In genomic region chr9:82129708-82130107, GRCh38 we compare ENCODE assay signal across 28 cellular contexts.
DNase-seq lines count a peak whose midpoint lies in the region; ATAC-seq and TF ChIP-seq lines count a peak whose summit lies in the region.
"Had no signal": no experiment of that assay in that cellular context is flagged by ENCODE, and none has a peak within 500 bp of the region (broad histone marks: within the 10 kb centered on the region; RNA-seq: fewer than 3 reads in every experiment).

No MANE protein-coding gene starts in this region.

- no peak overlapping the region for H3K9ac ChIP-seq in mammary epithelial cell (ENCODE audit: insufficient read depth, low read length)

- H3K36me3 Mint-ChIP-seq in MCF 10A (ENCODE audit: insufficient read depth, unreplicated experiment), result no peaks in the 10 kb centered on the region
- H3K36me3 Mint-ChIP-seq in naive B cell, result no peaks in the 10 kb centered on the region
- H3K36me3 Mint-ChIP-seq in CD4-positive, alpha-beta T cell (ENCODE audit: low read depth), result no peaks in the 10 kb centered on the region
- H3K36me3 Mint-ChIP-seq: CD14-positive monocyte had no signal

- peak overlapping the region; percentile 54 for H3K27ac Mint-ChIP-seq in MCF 10A (ENCODE audit: low read depth, unreplicated experiment)
- H3K27ac Mint-ChIP-seq in naive B cell, result peak overlapping the region; percentile 44 to 96 (median 90)
- H3K27ac Mint-ChIP-seq in CD4-positive, alpha-beta T cell, result no peak overlapping the region
- H3K27ac Mint-ChIP-seq: GM23338, HFFc6 had no signal

- H3K27me3 ChIP-seq in mammary epithelial cell (ENCODE audit: insufficient read depth, low read length) (no peaks in the 10 kb centered on the region), brain microvascular endothelial cell (replicated peaks) (no peaks in the 10 kb centered on the region)
- H3K27me3 ChIP-seq in CD4-positive, alpha-beta T cell (ENCODE audit: control insufficient read depth, insufficient read depth, low read length), result no peaks in the 10 kb centered on the region
- H3K27me3 ChIP-seq: BE2C, SJSA1 had no signal

- no peak overlapping the region for H2AFZ ChIP-seq in mammary epithelial cell (ENCODE audit: low read depth, low read length)
- H2AFZ ChIP-seq: GM23338, PC-9 had no signal

- H3K4me3 Mint-ChIP-seq in MCF 10A (ENCODE audit: unreplicated experiment) (no peak overlapping the region), naive B cell (peak overlapping the region in 1 of 8 donors; percentile 4)
- no peak overlapping the region for H3K4me3 Mint-ChIP-seq in CD4-positive, alpha-beta T cell
- H3K4me3 Mint-ChIP-seq: CD14-positive monocyte, GM23338, HFFc6 had no signal

- intact Hi-C loops in MCF 10A (cut with micrococcal nuclease), result no loop called here
- intact Hi-C loops in mammary epithelial cell (cut with micrococcal nuclease), result no loop called here
- intact Hi-C loops in CD4-positive, alpha-beta T cell (cut with DNase I, micrococcal nuclease), result no loop called here

- WGBS in mammary epithelial cell (ENCODE audit: low coverage, missing lambda C conversion rate), result 76% methylated on average over 3 of the region's 3 CpGs

- H3K4me3 ChIP-seq in mammary epithelial cell (replicated peaks in 1 of 3; ENCODE audit: insufficient read depth in 1 of 3, low read depth in 2 of 3, low read length in 3 of 3) (no peak overlapping the region), brain microvascular endothelial cell (ENCODE audit: low read depth, low read length) (no peak overlapping the region)
- H3K4me3 ChIP-seq: GM23338, HAP-1, PC-9, SJSA1 had no signal

- H3K36me3 ChIP-seq in mammary epithelial cell (ENCODE audit: insufficient read depth, low read length), result no peaks in the 10 kb centered on the region
- no peaks in the 10 kb centered on the region for H3K36me3 ChIP-seq in brain microvascular endothelial cell (replicated peaks)
- H3K36me3 ChIP-seq: BE2C, HAP-1, SJSA1 had no signal

- H3K4me2 ChIP-seq in mammary epithelial cell (ENCODE audit: insufficient read depth, low read depth, low read length), result no peak overlapping the region
- H3K4me2 ChIP-seq: GM23338, PC-9 had no signal

- peak; percentile 12 for DNase-seq in MCF 10A (ENCODE audit: unreplicated experiment)
- no peak for DNase-seq in mammary epithelial cell
- DNase-seq in brain microvascular endothelial cell, result peak; percentile 28
- no peak for DNase-seq in naive B cell
- DNase-seq in ecto neural progenitor cell (ENCODE audit: low spot score), result no peak
- DNase-seq in NCI-H1694 (lab: John Stamatoyannopoulos, UW), result no peak
- no peak for DNase-seq in CD4-positive, alpha-beta T cell
- DNase-seq: BE2C, Calu3, DMS79 treated with DMSO at 0.1 percent for 48 hours, GF-D8, HFFc6, KG1, NCI-H1048, NCI-H1417, NCI-H1694 treated with DMSO at 0.1 percent for 48 hours, NCI-H2081, NCI-H2171, NCI-H524, NCI-H774, Right ventricle myocardium superior had no signal

- no peaks in the 10 kb centered on the region for H3K9me3 ChIP-seq in mammary epithelial cell (replicated peaks; ENCODE audit: insufficient read depth, low read length)
- no peaks in the 10 kb centered on the region for H3K9me3 ChIP-seq in CD4-positive, alpha-beta T cell (ENCODE audit: control insufficient read depth, low read length)
- H3K9me3 ChIP-seq: BE2C, HAP-1, SJSA1 had no signal

- H3K4me1 ChIP-seq in mammary epithelial cell (ENCODE audit: insufficient read depth, low read length), result no peaks in the 10 kb centered on the region
- H3K4me1 ChIP-seq: BE2C, HAP-1 had no signal

- no peak for TF ChIP-seq CTCF in MCF 10A (IDR thresholded peaks at IDR 0.05; ENCODE audit: unreplicated experiment)
- TF ChIP-seq CTCF in mammary epithelial cell (conservative IDR thresholded peaks at IDR 0.05 in 1 of 2, IDR thresholded peaks at IDR 0.05 in 1 of 2; ENCODE audit: extremely low read depth in 1 of 2, insufficient read depth in 1 of 2, low read depth in 1 of 2, low read length in 2 of 2), result no peak
- no peak for TF ChIP-seq CTCF in brain microvascular endothelial cell (IDR thresholded peaks at IDR 0.05; ENCODE audit: low read depth, low read length, missing control alignments)
- TF ChIP-seq CTCF in CD4-positive, alpha-beta T cell (IDR thresholded peaks at IDR 0.05), result no peak

- BruUV-seq in MCF 10A (replicated peaks; lab: Mats Ljungman, UMichigan) (no TSS peak), mammary epithelial cell (replicated peaks; lab: Mats Ljungman, UMichigan) (no TSS peak)

- ATAC-seq in naive B cell (ENCODE audit: low read depth in 2 of 2) (no peak), SK-N-SH treated with all-trans-retinoic acid at 6 μM for 48 hours (no peak)
- ATAC-seq in CD4-positive, alpha-beta T cell (ENCODE audit: poor library complexity), result no peak
- ATAC-seq: GM23338 had no signal

- POLR2A ChIA-PET in MCF 10A (lab: Yijun Ruan, JAX), result no interaction called here
- POLR2A ChIA-PET in CD4-positive, alpha-beta T cell (lab: Charles Lee), result no interaction called here

- H4K20me1 ChIP-seq in mammary epithelial cell (ENCODE audit: insufficient read depth, low read length), result no peaks in the 10 kb centered on the region

- in situ Hi-C loops in mammary epithelial cell (cut with MboI; ENCODE audit: low sequenced_read_pairs in 2 of 2), result no loop called here
- in situ Hi-C loops in brain microvascular endothelial cell (cut with HindIII; ENCODE audit: low pct_ligation_motif_present, low sequenced_read_pairs), result no loop called here

- H3K27ac ChIP-seq in mammary epithelial cell (ENCODE audit: insufficient read depth, low read depth, low read length) (no peak overlapping the region), brain microvascular endothelial cell (no peak overlapping the region)
- no peak overlapping the region for H3K27ac ChIP-seq in CD4-positive, alpha-beta T cell (ENCODE audit: low read depth, low read length)
- H3K27ac ChIP-seq: 22Rv1, PC-9, SJSA1 had no signal

- H3K79me2 ChIP-seq in mammary epithelial cell (ENCODE audit: insufficient read depth, low read length), result no peaks in the 10 kb centered on the region

- no peaks in the 10 kb centered on the region for H3K27me3 Mint-ChIP-seq in MCF 10A (ENCODE audit: insufficient read depth, unreplicated experiment)
- H3K27me3 Mint-ChIP-seq in naive B cell, result no peaks in the 10 kb centered on the region
- H3K27me3 Mint-ChIP-seq in CD4-positive, alpha-beta T cell, result no peaks in the 10 kb centered on the region

- H3K4me1 Mint-ChIP-seq in MCF 10A (ENCODE audit: insufficient read depth, unreplicated experiment) (no peaks in the 10 kb centered on the region), naive B cell (peaks cover 46 to 76% (median 64%) of the 10 kb centered on the region in 3 donors)
- H3K4me1 Mint-ChIP-seq in CD4-positive, alpha-beta T cell (ENCODE audit: low read depth), result no peaks in the 10 kb centered on the region
- H3K4me1 Mint-ChIP-seq: CD14-positive monocyte, GM23338 had no signal

- H3K9me3 Mint-ChIP-seq in MCF 10A (ENCODE audit: unreplicated experiment) (no peaks in the 10 kb centered on the region), naive B cell (peaks cover 0 to 6% (median 2%) of the 10 kb centered on the region in 7 donors)
- peaks cover 4% of the 10 kb centered on the region for H3K9me3 Mint-ChIP-seq in CD4-positive, alpha-beta T cell
- H3K9me3 Mint-ChIP-seq: GM23338, HFFc6 had no signal

- CTCF ChIA-PET in MCF 10A (lab: Yijun Ruan, JAX), result interaction anchor here (0.6 to 0.7 kb wide), 2 partner anchors 392 to 593 kb away, joined by 3 read pairs; no protein-coding TSS in a partner anchor
- CTCF ChIA-PET in mammary epithelial cell (lab: Charles Lee; ENCODE audit: low non-redundant PET), result no interaction called here
- CTCF ChIA-PET in CD4-positive, alpha-beta T cell (lab: Charles Lee), result interaction anchor here (0.7 kb wide), 1 partner anchor 21 kb away, joined by 4 read pairs; no protein-coding TSS in a partner anchor

- dilution Hi-C loops in mammary epithelial cell (cut with HindIII; ENCODE audit: low sequenced_read_pairs), result no loop called here

TF ChIP-seq in SK-N-SH treated with all-trans-retinoic acid at 6 μM for 48 hours, 23 proteins besides CTCF, POLR2A, EP300 and RAD21 (continues in another document):
- no peak for TF ChIP-seq ZFP3 (CRISPR knock-in tag; IDR thresholded peaks at IDR 0.05)
- no peak for TF ChIP-seq RARB (CRISPR knock-in tag; IDR thresholded peaks at IDR 0.05)
- no peak for TF ChIP-seq TCF4 (CRISPR knock-in tag; IDR thresholded peaks at IDR 0.05; ENCODE audit: borderline replicate concordance)
- no peak for TF ChIP-seq CSDC2 (CRISPR knock-in tag; IDR thresholded peaks at IDR 0.05)
- TF ChIP-seq CREB5 (CRISPR knock-in tag; IDR thresholded peaks at IDR 0.05; ENCODE audit: low read depth), result no peak
- no peak for TF ChIP-seq GLIS3 (CRISPR knock-in tag; IDR thresholded peaks at IDR 0.05)
- TF ChIP-seq TSHZ2 (CRISPR knock-in tag; IDR thresholded peaks at IDR 0.05), result no peak

Comparison
In these comparisons a context has a peak if more than half of its experiments do, and no peak if none do; other contexts are left out.
1. DNase-seq: peak in MCF 10A (single experiment) and brain microvascular endothelial cell (single experiment); none in mammary epithelial cell (single experiment), naive B cell (single experiment), ecto neural progenitor cell (single experiment), NCI-H1694 (single experiment) and CD4-positive, alpha-beta T cell (0 of 10).